1 cellular context compared by ENCODE assay signal in the genomic region with DNA sequence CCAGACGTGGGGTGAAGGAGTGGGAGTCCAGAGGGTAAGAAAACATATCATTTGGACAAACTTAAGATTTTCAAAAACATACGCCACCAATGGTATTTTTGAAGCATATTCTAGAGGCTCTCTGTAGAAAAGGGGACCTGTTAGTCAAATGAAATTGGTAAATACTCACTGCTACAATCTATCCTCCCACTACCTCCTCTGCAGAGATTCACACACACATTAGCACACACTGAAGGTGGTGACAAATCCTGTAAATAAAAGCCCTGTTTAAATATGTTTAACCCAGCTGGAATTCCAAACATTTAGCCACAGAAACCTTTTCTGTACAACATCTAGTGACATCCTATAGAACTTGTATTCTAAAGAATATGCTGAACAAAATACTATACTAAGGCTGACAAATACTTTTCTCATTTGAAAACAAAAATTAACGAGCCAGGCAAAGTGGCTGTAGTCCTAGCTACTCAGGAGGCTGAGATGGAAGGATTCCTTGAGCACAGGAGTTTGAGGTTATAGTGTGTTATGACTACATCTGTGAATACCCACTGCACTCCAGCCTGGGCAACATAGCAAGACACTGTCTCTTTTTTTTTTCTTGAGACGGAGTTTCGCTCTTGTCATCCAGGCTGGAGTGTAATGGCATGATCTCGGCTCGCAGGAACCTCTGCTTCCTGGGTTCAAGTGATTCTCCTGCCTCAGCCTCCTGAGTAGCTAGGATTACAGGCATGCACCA.
TF ChIP-seq lines count a peak whose summit lies in the region.

No MANE protein-coding gene starts in this region.

TF ChIP-seq in HepG2, 621 proteins besides CTCF, POLR2A, EP300 and RAD21 (continued from another document and continues in another):
- TF ChIP-seq RXRA (CRISPR knock-in tag; IDR thresholded peaks at IDR 0.05) (no peak), MED1 (CRISPR knock-in tag; IDR thresholded peaks at IDR 0.05) (no peak), KMT2A (CRISPR knock-in tag; IDR thresholded peaks at IDR 0.05) (no peak), HOXA9 (CRISPR knock-in tag; IDR thresholded peaks at IDR 0.05; ENCODE audit: borderline replicate concordance) (no peak), ZC3H13 (CRISPR knock-in tag; IDR thresholded peaks at IDR 0.05) (no peak), SRY (CRISPR knock-in tag; IDR thresholded peaks at IDR 0.05) (no peak), ISL2 (CRISPR knock-in tag; IDR thresholded peaks at IDR 0.05) (no peak), DMAP1 (CRISPR knock-in tag; IDR thresholded peaks at IDR 0.05) (no peak), ZNF101 (CRISPR knock-in tag; IDR thresholded peaks at IDR 0.05; ENCODE audit: borderline replicate concordance, low read depth) (no peak), PAF1 (CRISPR knock-in tag; IDR thresholded peaks at IDR 0.05) (no peak), BRD4 (CRISPR knock-in tag; IDR thresholded peaks at IDR 0.05) (no peak), TCF7 (IDR thresholded peaks at IDR 0.05; ENCODE audit: low read depth) (no peak), ZNF44 (CRISPR knock-in tag; IDR thresholded peaks at IDR 0.05) (no peak), RXRB (CRISPR knock-in tag; IDR thresholded peaks at IDR 0.05; ENCODE audit: borderline replicate concordance) (peak; percentile 49; the same call in 1 of the 2 replicates), KLF9 (CRISPR knock-in tag; IDR thresholded peaks at IDR 0.05; ENCODE audit: low read depth) (no peak), ZFP36 (IDR thresholded peaks at IDR 0.05; ENCODE audit: borderline replicate concordance, low read depth, low read length, partially characterized antibody) (no peak), TMF1 (CRISPR knock-in tag; IDR thresholded peaks at IDR 0.05; ENCODE audit: low read depth) (no peak), ZKSCAN8 (CRISPR knock-in tag; IDR thresholded peaks at IDR 0.05; ENCODE audit: borderline replicate concordance) (no peak), ZFP37 (CRISPR knock-in tag; IDR thresholded peaks at IDR 0.05; ENCODE audit: borderline replicate concordance) (no peak), ZC3H4 (CRISPR knock-in tag; IDR thresholded peaks at IDR 0.05; ENCODE audit: borderline replicate concordance) (no peak), SP2 (CRISPR knock-in tag; IDR thresholded peaks at IDR 0.05) (0 out of 2 replicates have a peak, but pooled peaks have one; percentile 19), ZBTB7B (CRISPR knock-in tag; IDR thresholded peaks at IDR 0.05) (no peak), HNF4G (IDR thresholded peaks at IDR 0.05; ENCODE audit: borderline replicate concordance, low read depth, low read length) (no peak), HNF4G (CRISPR knock-in tag; IDR thresholded peaks at IDR 0.05; ENCODE audit: borderline replicate concordance, low read depth) (no peak), ZNF776 (CRISPR knock-in tag; IDR thresholded peaks at IDR 0.05) (no peak), MATR3 (CRISPR knock-in tag; IDR thresholded peaks at IDR 0.05) (no peak), SP5 (CRISPR knock-in tag; IDR thresholded peaks at IDR 0.05; ENCODE audit: borderline replicate concordance, low read depth) (peak; percentile 58; the same call in 1 of the 2 replicates), BCL6 (CRISPR knock-in tag; IDR thresholded peaks at IDR 0.05) (peak; percentile 30; the same call in 1 of the 2 replicates), HDAC2 (CRISPR knock-in tag; IDR thresholded peaks at IDR 0.05) (peak; percentile 55; the same call in 1 of the 2 replicates), SOX13 (IDR thresholded peaks at IDR 0.05) (no peak), SOX13 (CRISPR knock-in tag; conservative IDR thresholded peaks at IDR 0.05 in 1 of 2, IDR thresholded peaks at IDR 0.05 in 1 of 2) (peak in 1 of 2 experiments; percentile 34; a peak in 1 of 4 replicates), NFIB (CRISPR knock-in tag; IDR thresholded peaks at IDR 0.05; ENCODE audit: borderline replicate concordance) (no peak), FOXJ3 (CRISPR knock-in tag; IDR thresholded peaks at IDR 0.05; ENCODE audit: borderline replicate concordance) (no peak), TEAD2 (CRISPR knock-in tag; IDR thresholded peaks at IDR 0.05) (no peak), PCBP2 (optimal IDR thresholded peaks at IDR 0.05; ENCODE audit: low read depth, low read length, poor library complexity, severe bottlenecking) (no peak), ESRRA (CRISPR knock-in tag; IDR thresholded peaks at IDR 0.05; ENCODE audit: low read depth) (no peak), ATF7-NPFF (CRISPR knock-in tag; IDR thresholded peaks at IDR 0.05; ENCODE audit: low read depth) (no peak)
- TF ChIP-seq, protein P1, sequence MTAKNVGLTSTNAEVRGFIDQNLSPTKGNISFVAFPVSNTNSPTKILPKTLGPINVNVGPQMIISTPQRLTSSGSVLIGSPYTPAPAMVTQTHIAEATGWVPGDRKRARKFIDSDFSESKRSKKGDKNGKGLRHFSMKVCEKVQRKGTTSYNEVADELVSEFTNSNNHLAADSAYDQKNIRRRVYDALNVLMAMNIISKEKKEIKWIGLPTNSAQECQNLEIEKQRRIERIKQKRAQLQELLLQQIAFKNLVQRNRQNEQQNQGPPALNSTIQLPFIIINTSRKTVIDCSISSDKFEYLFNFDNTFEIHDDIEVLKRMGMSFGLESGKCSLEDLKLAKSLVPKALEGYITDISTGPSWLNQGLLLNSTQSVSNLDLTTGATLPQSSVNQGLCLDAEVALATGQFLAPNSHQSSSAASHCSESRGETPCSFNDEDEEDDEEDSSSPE (CRISPR knock-in tag; IDR thresholded peaks at IDR 0.05) = no peak
- TF ChIP-seq, protein P2, sequence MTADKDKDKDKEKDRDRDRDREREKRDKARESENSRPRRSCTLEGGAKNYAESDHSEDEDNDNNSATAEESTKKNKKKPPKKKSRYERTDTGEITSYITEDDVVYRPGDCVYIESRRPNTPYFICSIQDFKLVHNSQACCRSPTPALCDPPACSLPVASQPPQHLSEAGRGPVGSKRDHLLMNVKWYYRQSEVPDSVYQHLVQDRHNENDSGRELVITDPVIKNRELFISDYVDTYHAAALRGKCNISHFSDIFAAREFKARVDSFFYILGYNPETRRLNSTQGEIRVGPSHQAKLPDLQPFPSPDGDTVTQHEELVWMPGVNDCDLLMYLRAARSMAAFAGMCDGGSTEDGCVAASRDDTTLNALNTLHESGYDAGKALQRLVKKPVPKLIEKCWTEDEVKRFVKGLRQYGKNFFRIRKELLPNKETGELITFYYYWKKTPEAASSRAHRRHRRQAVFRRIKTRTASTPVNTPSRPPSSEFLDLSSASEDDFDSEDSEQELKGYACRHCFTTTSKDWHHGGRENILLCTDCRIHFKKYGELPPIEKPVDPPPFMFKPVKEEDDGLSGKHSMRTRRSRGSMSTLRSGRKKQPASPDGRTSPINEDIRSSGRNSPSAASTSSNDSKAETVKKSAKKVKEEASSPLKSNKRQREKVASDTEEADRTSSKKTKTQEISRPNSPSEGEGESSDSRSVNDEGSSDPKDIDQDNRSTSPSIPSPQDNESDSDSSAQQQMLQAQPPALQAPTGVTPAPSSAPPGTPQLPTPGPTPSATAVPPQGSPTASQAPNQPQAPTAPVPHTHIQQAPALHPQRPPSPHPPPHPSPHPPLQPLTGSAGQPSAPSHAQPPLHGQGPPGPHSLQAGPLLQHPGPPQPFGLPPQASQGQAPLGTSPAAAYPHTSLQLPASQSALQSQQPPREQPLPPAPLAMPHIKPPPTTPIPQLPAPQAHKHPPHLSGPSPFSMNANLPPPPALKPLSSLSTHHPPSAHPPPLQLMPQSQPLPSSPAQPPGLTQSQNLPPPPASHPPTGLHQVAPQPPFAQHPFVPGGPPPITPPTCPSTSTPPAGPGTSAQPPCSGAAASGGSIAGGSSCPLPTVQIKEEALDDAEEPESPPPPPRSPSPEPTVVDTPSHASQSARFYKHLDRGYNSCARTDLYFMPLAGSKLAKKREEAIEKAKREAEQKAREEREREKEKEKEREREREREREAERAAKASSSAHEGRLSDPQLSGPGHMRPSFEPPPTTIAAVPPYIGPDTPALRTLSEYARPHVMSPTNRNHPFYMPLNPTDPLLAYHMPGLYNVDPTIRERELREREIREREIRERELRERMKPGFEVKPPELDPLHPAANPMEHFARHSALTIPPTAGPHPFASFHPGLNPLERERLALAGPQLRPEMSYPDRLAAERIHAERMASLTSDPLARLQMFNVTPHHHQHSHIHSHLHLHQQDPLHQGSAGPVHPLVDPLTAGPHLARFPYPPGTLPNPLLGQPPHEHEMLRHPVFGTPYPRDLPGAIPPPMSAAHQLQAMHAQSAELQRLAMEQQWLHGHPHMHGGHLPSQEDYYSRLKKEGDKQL (CRISPR knock-in tag; IDR thresholded peaks at IDR 0.05; ENCODE audit: low read depth) = peak; percentile 61; the same call in 1 of the 2 replicates
- TF ChIP-seq, protein P3, sequence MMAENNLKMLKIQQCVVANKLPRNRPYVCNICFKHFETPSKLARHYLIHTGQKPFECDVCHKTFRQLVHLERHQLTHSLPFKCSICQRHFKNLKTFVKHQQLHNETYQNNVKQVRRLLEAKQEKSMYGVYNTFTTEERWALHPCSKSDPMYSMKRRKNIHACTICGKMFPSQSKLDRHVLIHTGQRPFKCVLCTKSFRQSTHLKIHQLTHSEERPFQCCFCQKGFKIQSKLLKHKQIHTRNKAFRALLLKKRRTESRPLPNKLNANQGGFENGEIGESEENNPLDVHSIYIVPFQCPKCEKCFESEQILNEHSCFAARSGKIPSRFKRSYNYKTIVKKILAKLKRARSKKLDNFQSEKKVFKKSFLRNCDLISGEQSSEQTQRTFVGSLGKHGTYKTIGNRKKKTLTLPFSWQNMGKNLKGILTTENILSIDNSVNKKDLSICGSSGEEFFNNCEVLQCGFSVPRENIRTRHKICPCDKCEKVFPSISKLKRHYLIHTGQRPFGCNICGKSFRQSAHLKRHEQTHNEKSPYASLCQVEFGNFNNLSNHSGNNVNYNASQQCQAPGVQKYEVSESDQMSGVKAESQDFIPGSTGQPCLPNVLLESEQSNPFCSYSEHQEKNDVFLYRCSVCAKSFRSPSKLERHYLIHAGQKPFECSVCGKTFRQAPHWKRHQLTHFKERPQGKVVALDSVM (CRISPR knock-in tag; IDR thresholded peaks at IDR 0.05) = peak; percentile 30; the same call in 1 of the 2 replicates
- TF ChIP-seq, protein P4, sequence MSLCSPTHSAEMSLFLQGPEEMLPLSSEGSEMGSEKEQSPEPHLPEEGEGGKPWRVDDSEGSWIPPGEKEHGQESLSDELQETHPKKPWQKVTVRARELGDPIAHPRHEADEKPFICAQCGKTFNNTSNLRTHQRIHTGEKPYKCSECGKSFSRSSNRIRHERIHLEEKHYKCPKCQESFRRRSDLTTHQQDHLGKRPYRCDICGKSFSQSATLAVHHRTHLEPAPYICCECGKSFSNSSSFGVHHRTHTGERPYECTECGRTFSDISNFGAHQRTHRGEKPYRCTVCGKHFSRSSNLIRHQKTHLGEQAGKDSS (CRISPR knock-in tag; IDR thresholded peaks at IDR 0.05; ENCODE audit: borderline replicate concordance, low read depth) = no peak
- TF ChIP-seq, protein P5, sequence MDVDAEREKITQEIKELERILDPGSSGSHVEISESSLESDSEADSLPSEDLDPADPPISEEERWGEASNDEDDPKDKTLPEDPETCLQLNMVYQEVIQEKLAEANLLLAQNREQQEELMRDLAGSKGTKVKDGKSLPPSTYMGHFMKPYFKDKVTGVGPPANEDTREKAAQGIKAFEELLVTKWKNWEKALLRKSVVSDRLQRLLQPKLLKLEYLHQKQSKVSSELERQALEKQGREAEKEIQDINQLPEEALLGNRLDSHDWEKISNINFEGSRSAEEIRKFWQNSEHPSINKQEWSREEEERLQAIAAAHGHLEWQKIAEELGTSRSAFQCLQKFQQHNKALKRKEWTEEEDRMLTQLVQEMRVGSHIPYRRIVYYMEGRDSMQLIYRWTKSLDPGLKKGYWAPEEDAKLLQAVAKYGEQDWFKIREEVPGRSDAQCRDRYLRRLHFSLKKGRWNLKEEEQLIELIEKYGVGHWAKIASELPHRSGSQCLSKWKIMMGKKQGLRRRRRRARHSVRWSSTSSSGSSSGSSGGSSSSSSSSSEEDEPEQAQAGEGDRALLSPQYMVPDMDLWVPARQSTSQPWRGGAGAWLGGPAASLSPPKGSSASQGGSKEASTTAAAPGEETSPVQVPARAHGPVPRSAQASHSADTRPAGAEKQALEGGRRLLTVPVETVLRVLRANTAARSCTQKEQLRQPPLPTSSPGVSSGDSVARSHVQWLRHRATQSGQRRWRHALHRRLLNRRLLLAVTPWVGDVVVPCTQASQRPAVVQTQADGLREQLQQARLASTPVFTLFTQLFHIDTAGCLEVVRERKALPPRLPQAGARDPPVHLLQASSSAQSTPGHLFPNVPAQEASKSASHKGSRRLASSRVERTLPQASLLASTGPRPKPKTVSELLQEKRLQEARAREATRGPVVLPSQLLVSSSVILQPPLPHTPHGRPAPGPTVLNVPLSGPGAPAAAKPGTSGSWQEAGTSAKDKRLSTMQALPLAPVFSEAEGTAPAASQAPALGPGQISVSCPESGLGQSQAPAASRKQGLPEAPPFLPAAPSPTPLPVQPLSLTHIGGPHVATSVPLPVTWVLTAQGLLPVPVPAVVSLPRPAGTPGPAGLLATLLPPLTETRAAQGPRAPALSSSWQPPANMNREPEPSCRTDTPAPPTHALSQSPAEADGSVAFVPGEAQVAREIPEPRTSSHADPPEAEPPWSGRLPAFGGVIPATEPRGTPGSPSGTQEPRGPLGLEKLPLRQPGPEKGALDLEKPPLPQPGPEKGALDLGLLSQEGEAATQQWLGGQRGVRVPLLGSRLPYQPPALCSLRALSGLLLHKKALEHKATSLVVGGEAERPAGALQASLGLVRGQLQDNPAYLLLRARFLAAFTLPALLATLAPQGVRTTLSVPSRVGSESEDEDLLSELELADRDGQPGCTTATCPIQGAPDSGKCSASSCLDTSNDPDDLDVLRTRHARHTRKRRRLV (CRISPR knock-in tag; IDR thresholded peaks at IDR 0.05) = no peak
- TF ChIP-seq, protein P6, sequence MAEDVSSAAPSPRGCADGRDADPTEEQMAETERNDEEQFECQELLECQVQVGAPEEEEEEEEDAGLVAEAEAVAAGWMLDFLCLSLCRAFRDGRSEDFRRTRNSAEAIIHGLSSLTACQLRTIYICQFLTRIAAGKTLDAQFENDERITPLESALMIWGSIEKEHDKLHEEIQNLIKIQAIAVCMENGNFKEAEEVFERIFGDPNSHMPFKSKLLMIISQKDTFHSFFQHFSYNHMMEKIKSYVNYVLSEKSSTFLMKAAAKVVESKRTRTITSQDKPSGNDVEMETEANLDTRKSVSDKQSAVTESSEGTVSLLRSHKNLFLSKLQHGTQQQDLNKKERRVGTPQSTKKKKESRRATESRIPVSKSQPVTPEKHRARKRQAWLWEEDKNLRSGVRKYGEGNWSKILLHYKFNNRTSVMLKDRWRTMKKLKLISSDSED (CRISPR knock-in tag; IDR thresholded peaks at IDR 0.05) = no peak
- TF ChIP-seq, protein P7, sequence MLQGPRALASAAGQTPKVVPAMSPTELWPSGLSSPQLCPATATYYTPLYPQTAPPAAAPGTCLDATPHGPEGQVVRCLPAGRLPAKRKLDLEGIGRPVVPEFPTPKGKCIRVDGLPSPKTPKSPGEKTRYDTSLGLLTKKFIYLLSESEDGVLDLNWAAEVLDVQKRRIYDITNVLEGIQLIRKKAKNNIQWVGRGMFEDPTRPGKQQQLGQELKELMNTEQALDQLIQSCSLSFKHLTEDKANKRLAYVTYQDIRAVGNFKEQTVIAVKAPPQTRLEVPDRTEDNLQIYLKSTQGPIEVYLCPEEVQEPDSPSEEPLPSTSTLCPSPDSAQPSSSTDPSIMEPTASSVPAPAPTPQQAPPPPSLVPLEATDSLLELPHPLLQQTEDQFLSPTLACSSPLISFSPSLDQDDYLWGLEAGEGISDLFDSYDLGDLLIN (CRISPR knock-in tag; IDR thresholded peaks at IDR 0.05; ENCODE audit: borderline replicate concordance) = no peak
